Comparison of ENCODE assay signal across 8 cellular contexts in the genomic region with DNA sequence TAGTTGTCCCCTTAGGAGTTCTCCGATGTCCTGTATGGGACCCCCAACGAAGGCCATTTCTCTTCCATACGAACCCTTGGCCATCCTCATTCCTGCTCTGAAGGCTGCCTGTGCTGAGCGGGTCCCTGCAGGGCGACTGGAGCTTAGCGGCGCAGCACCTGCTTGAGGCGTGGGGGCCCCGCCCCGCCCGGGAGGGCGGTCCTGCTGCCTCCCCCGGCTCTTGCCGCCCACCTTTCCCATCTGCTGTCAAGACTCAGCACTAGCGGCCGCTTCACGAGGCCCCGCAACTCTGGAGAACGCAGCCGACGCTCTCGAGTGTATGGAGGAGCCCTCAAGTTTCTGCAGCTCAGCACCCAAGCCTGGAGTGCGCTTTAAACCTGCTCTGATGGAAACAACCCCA.
"Had no signal": no experiment of that assay in that cellular context is flagged by ENCODE, and none has a peak within 500 bp of the region (broad histone marks: within the 10 kb centered on the region; RNA-seq: fewer than 3 reads in every experiment).

No MANE protein-coding gene starts in this region.

- H3K27ac ChIP-seq: GM23248 had no signal

- DNase-seq: GM23248, GOT3, H7, H9, HCEC 1CT, HFFc6 had no signal

- H2AFZ ChIP-seq: GM23248 had no signal

- ATAC-seq: HCT116 had no signal

- H3K4me3 Mint-ChIP-seq: H9, HFFc6 had no signal

- H3K9ac ChIP-seq: GM23248 had no signal

- H3K36me3 ChIP-seq: HAP-1 had no signal

- H3K9me3 ChIP-seq: HAP-1 had no signal

- H3K27ac Mint-ChIP-seq: H9, HFFc6 had no signal

- H3K4me3 ChIP-seq: GM23248, HAP-1 had no signal
